Comparison of ENCODE assay signal across 13 cellular contexts in the genomic region with DNA sequence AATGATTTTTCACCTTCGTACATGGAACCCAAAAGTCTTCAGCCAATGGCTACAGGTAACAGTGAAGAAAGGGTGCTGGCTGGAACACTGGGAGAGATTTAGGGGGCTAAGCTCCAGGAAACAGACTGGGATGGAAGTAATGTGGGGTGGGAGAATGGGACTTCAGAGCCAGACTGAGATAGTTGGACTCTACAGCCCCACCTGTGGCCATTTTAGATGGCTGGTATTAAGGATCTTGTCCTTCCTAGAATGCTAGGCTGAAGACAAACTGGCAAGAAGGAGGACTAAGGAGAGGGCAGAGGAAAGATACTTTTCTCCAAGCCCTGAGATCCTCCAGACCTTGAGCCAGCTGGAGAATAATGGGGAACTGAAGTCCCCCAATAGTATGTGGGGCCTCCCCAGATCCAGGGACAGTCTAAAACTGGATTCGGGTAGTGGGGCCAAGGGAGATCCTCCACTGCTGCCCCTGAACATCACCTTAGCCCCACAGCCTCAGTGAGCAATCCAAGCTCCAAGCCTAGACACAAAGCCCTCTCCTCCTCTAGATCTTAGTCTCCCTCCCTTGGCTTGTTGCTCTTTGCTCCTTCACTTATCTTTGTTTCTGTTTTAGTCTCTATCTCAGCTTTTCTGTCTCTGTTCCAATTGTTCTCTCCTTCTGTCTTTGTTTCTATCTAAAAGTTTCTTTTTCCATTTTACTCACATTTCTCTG. TPM values are rescaled to one million over a fixed set of nuclear protein-coding genes. Genes with fewer than 3 reads are reported as not detected.
DNase-seq lines count a peak whose midpoint lies in the region; TF ChIP-seq lines count a peak whose summit lies in the region.
"Had no signal": no experiment of that assay in that cellular context is flagged by ENCODE, and none has a peak within 500 bp of the region (broad histone marks: within the 10 kb centered on the region; RNA-seq: fewer than 3 reads in every experiment).

No MANE protein-coding gene starts in this region.

- H3K4me1 ChIP-seq in sigmoid colon = peaks cover 0 to 13% (median 8%) of the 10 kb centered on the region in 4 donors

- H3K4me1 Mint-ChIP-seq in activated CD4-positive, alpha-beta T cell treated with anti-CD3 and anti-CD28 coated beads, Interleukin-2, amount 10 ng/mL, durations not matched to agents 7 days and 5 days = peaks cover 33% of the 10 kb centered on the region
- H3K4me1 Mint-ChIP-seq: brain had no signal

- H3K36me3 Mint-ChIP-seq in activated CD4-positive, alpha-beta T cell treated with anti-CD3 and anti-CD28 coated beads, Interleukin-2, amount 10 ng/mL, durations not matched to agents 7 days and 5 days (ENCODE audit: low read depth) = peaks cover 3% of the 10 kb centered on the region
- H3K36me3 Mint-ChIP-seq: brain had no signal

- 48 to 82% methylated on average over 2 of the region's 2 CpGs for WGBS in sigmoid colon, 2 donors

- H3K27ac Mint-ChIP-seq in activated CD4-positive, alpha-beta T cell treated with anti-CD3 and anti-CD28 coated beads, Interleukin-2, amount 10 ng/mL, durations not matched to agents 7 days and 5 days = no peak overlapping the region

- intact Hi-C loops in sigmoid colon (cut with DNase I) = no loop called here

- DNase-seq in DMS53 (lab: John Stamatoyannopoulos, UW) = peak; percentile 14
- no peak for DNase-seq in DMS53 treated with DMSO at 0.1 percent for 48 hours (lab: John Stamatoyannopoulos, UW; ENCODE audit: unreplicated experiment)
- DNase-seq in NAMALWA (ENCODE audit: low spot score) = peak; percentile 31
- DNase-seq in coronary artery (ENCODE audit: low spot score) = no peak
- no peak for DNase-seq in sigmoid colon
- no peak for DNase-seq in GM19240 (ENCODE audit: insufficient read length, low spot score)
- no peak for DNase-seq in NCI-H1092 (lab: John Stamatoyannopoulos, UW)
- DNase-seq in activated CD4-positive, alpha-beta T cell treated with anti-CD3 and anti-CD28 coated beads, Interleukin-2, amount 10 ng/mL, durations not matched to agents 7 days and 5 days = no peak
- DNase-seq: GOT3, NCI-H524 had no signal

- no peaks in the 10 kb centered on the region for H3K9me3 Mint-ChIP-seq in activated CD4-positive, alpha-beta T cell treated with anti-CD3 and anti-CD28 coated beads, Interleukin-2, amount 10 ng/mL, durations not matched to agents 7 days and 5 days
- H3K9me3 Mint-ChIP-seq: brain had no signal

- CTCF ChIA-PET in activated CD4-positive, alpha-beta T cell treated with anti-CD3 and anti-CD28 coated beads, Interleukin-2, amount 10 ng/mL, durations not matched to agents 7 days and 5 days (lab: Charles Lee) = interaction anchor here (0.6 to 1.5 kb wide), 4 partner anchors 9 to 29 kb away, joined by 3 to 4 read pairs (median 4); no protein-coding TSS in a partner anchor

- H3K4me3 Mint-ChIP-seq in activated CD4-positive, alpha-beta T cell treated with anti-CD3 and anti-CD28 coated beads, Interleukin-2, amount 10 ng/mL, durations not matched to agents 7 days and 5 days = no peak overlapping the region
- H3K4me3 Mint-ChIP-seq: brain had no signal

- peak overlapping the region; percentile 51 for H3K27ac ChIP-seq in coronary artery
- H3K27ac ChIP-seq in sigmoid colon = peak overlapping the region in 3 of 4 donors; percentile 24 to 50 (median 42)
- H3K27ac ChIP-seq: hepatocyte, VCaP had no signal

- TF ChIP-seq CTCF in coronary artery (IDR thresholded peaks at IDR 0.05) (no peak), sigmoid colon (IDR thresholded peaks at IDR 0.05) (no peak)

- TF ChIP-seq EP300 in sigmoid colon (IDR thresholded peaks at IDR 0.05) = no peak

- H3K4me3 ChIP-seq in coronary artery = no peak overlapping the region
- no peak overlapping the region for H3K4me3 ChIP-seq in sigmoid colon
- H3K4me3 ChIP-seq: hepatocyte had no signal

- no peaks in the 10 kb centered on the region for H3K36me3 ChIP-seq in sigmoid colon

- no peaks in the 10 kb centered on the region for H3K9me3 ChIP-seq in sigmoid colon

- no peaks in the 10 kb centered on the region for H3K27me3 ChIP-seq in sigmoid colon

- POLR2A ChIA-PET in activated CD4-positive, alpha-beta T cell treated with anti-CD3 and anti-CD28 coated beads, Interleukin-2, amount 10 ng/mL, durations not matched to agents 7 days and 5 days (lab: Charles Lee) = no interaction called here

- H3K27me3 Mint-ChIP-seq in activated CD4-positive, alpha-beta T cell treated with anti-CD3 and anti-CD28 coated beads, Interleukin-2, amount 10 ng/mL, durations not matched to agents 7 days and 5 days = peaks cover 15% of the 10 kb centered on the region

- TF ChIP-seq POLR2A in sigmoid colon (IDR thresholded peaks at IDR 0.05) = no peak

RNA-seq across cellular contexts. Expression of gene RRAS2, which starts 16.1 kb away (rescaled TPM):
- 10 to 100 TPM; 31.1 to 48.5 (median 40.4) TPM for total RNA-seq in sigmoid colon
- polyA plus RNA-seq in sigmoid colon = 10 to 100 TPM; 15.5 to 27.3 (median 25.8) TPM
- 10 to 100 TPM; 41.4 to 43.7 TPM for total RNA-seq in activated CD4-positive, alpha-beta T cell treated with anti-CD3 and anti-CD28 coated beads, Interleukin-2, amount 10 ng/mL, durations not matched to agents 7 days and 5 days

Comparison
In these comparisons a context has a peak if more than half of its experiments do, and no peak if none do; other contexts are left out.
1. DNase-seq: peak in DMS53 (single experiment) and NAMALWA (single experiment); none in DMS53 treated with DMSO at 0.1 percent for 48 hours (single experiment), coronary artery (single experiment), sigmoid colon (single experiment), GM19240 (single experiment), NCI-H1092 (single experiment) and activated CD4-positive, alpha-beta T cell treated with anti-CD3 and anti-CD28 coated beads, Interleukin-2, amount 10 ng/mL, durations not matched to agents 7 days and 5 days (single experiment).